Comparison of ENCODE assay signal across 26 cellular contexts in genomic region chr2:176227874-176228273, GRCh38. TPM values are rescaled to one million over a fixed set of nuclear protein-coding genes. Genes with fewer than 3 reads are reported as not detected.
DNase-seq lines count a peak whose midpoint lies in the region; ATAC-seq, FAIRE-seq and TF ChIP-seq lines count a peak whose summit lies in the region.
"Had no signal": no experiment of that assay in that cellular context is flagged by ENCODE, and none has a peak within 500 bp of the region (broad histone marks: within the 10 kb centered on the region; RNA-seq: fewer than 3 reads in every experiment).

No MANE protein-coding gene starts in this region.

- POLR2A ChIA-PET in K562 (lab: Yijun Ruan, JAX) = no interaction called here

- no peaks in the 10 kb centered on the region for H3K79me2 ChIP-seq in DND-41 (ENCODE audit: insufficient read depth, low read length)
- H3K79me2 ChIP-seq in K562 (ENCODE audit: control insufficient read depth, insufficient read depth, low read length) = no peaks in the 10 kb centered on the region

- in situ Hi-C loops in K562 (cut with MboI) = no loop called here

- H3K27me3 ChIP-seq in DND-41 (ENCODE audit: insufficient read depth, low read length, poor library complexity) (no peaks in the 10 kb centered on the region), K562 (ENCODE audit: control insufficient read depth in 2 of 2, insufficient read depth in 2 of 2, low read length in 2 of 2) (peaks cover 2 to 9% of the 10 kb centered on the region in 2 experiments; a peak in 1 of 5 replicates)
- H3K27me3 ChIP-seq: BE2C, BLaER1 had no signal

- no peak for FAIRE-seq in K562 (lab: Jason Lieb, UNC)
- FAIRE-seq: A204.1, G401.6, GM12891, GM19239 had no signal

- no peak overlapping the region for H2AFZ ChIP-seq in DND-41 (ENCODE audit: low read depth, low read length)
- H2AFZ ChIP-seq in K562 (ENCODE audit: low read depth, low read length) = no peak overlapping the region

- intact Hi-C loops in K562 (cut with micrococcal nuclease) = no loop called here

- H3K9me1 ChIP-seq in K562 (ENCODE audit: control insufficient read depth, insufficient read depth, low read length) = no peaks in the 10 kb centered on the region

- no peaks in the 10 kb centered on the region for H4K20me1 ChIP-seq in DND-41 (ENCODE audit: insufficient read depth, low read length)
- H4K20me1 ChIP-seq in K562 (replicated peaks; ENCODE audit: control insufficient read depth, insufficient read depth, low read length) = no peaks in the 10 kb centered on the region
- H4K20me1 ChIP-seq: BLaER1 had no signal

- WGBS in K562 (ENCODE audit: insufficient coverage, low coverage, missing lambda C conversion rate) = 0% methylated on average over 2 of the region's 2 CpGs

- H3K9me3 ChIP-seq in DND-41 (ENCODE audit: insufficient read depth, low read length, severe bottlenecking) = no peaks in the 10 kb centered on the region
- no peaks in the 10 kb centered on the region for H3K9me3 ChIP-seq in K562 (replicated peaks; ENCODE audit: control insufficient read depth, insufficient read depth, low read depth, low read length)
- H3K9me3 ChIP-seq: BE2C, BLaER1 had no signal

- no TSS peak for BruUV-seq in K562 (replicated peaks; lab: Mats Ljungman, UMichigan)

- H3K4me3 ChIP-seq in DND-41 (ENCODE audit: low read depth in 1 of 2, low read length in 2 of 2) = no peak overlapping the region
- no peak overlapping the region for H3K4me3 ChIP-seq in Jurkat, Clone E6-1 (ENCODE audit: low read length)
- H3K4me3 ChIP-seq in K562 = no peak overlapping the region
- H3K4me3 ChIP-seq: BLaER1 had no signal

- TF ChIP-seq CTCF in DND-41 (IDR thresholded peaks at IDR 0.05; ENCODE audit: borderline replicate concordance, extremely low read depth, low read length, poor library complexity, severe bottlenecking) (no peak), K562 (IDR thresholded peaks at IDR 0.05 in 2 of 3, conservative IDR thresholded peaks at IDR 0.05 in 1 of 3; ENCODE audit: insufficient read depth in 2 of 3, low read depth in 1 of 3, low read length in 3 of 3) (no peak)

- TF ChIP-seq RAD21 in K562 (CRISPR knock-in tag; conservative IDR thresholded peaks at IDR 0.05 in 1 of 2, IDR thresholded peaks at IDR 0.05 in 1 of 2) = no peak

- no peak overlapping the region; the same call in 1 of the 2 replicates for H3K27ac ChIP-seq in DND-41 (ENCODE audit: low read length)
- H3K27ac ChIP-seq in K562 (ENCODE audit: extremely low read depth, low read depth, low read length) = no peak overlapping the region
- H3K27ac ChIP-seq: BLaER1 had no signal

- CTCF ChIA-PET in K562 (lab: Yijun Ruan, JAX; ENCODE audit: low intra/inter-chr PET ratio) = no interaction called here

- no peak for TF ChIP-seq EP300 in K562 (IDR thresholded peaks at IDR 0.05; ENCODE audit: low read length)

- 0 out of 2 replicates have a peak overlapping the region, but pooled peaks have one; percentile 32 for H3K4me2 ChIP-seq in DND-41 (ENCODE audit: insufficient read depth, low read length)
- no peak overlapping the region for H3K4me2 ChIP-seq in K562 (ENCODE audit: insufficient read depth, low read length)
- H3K4me2 ChIP-seq: BLaER1 had no signal

- H3K9ac ChIP-seq in DND-41 (ENCODE audit: low read depth, low read length) (no peak overlapping the region), K562 (ENCODE audit: insufficient read depth in 1 of 2, low read depth in 2 of 2, low read length in 2 of 2) (no peak overlapping the region)
- H3K9ac ChIP-seq: BLaER1 had no signal

- H3K36me3 ChIP-seq in DND-41 (ENCODE audit: insufficient read depth, low read length) = no peaks in the 10 kb centered on the region
- H3K36me3 ChIP-seq in K562 (ENCODE audit: control insufficient read depth, insufficient read depth, low read length) = no peaks in the 10 kb centered on the region
- H3K36me3 ChIP-seq: BE2C, BLaER1 had no signal

- H3K4me1 ChIP-seq in DND-41 (ENCODE audit: insufficient read depth, low read length) (peaks cover 24% of the 10 kb centered on the region), K562 (replicated peaks in 1 of 2; ENCODE audit: control insufficient read depth in 2 of 2, insufficient read depth in 2 of 2, low read length in 2 of 2) (no peaks in the 10 kb centered on the region; a peak in 1 of 5 replicates)
- H3K4me1 ChIP-seq: BE2C, BLaER1 had no signal

- TF ChIP-seq POLR2A in K562 (conservative IDR thresholded peaks at IDR 0.05) = no peak

- peak; percentile 75 for ATAC-seq in DND-41 (ENCODE audit: insufficient read depth, low read depth)
- no peak for ATAC-seq in K562
- ATAC-seq in HG03378 (IDR thresholded peaks at IDR 0.05; ENCODE audit: unreplicated experiment) = no peak

- DNase-seq in DND-41 (no peak), K562 (ENCODE audit: extremely low read depth in 1 of 4, low spot score in 3 of 4) (no peak), iPS-NIHi11 (ENCODE audit: low spot score) (no peak)
- peak; percentile 65 for DNase-seq in Jurkat, Clone E6-1 (ENCODE audit: low read depth, low spot score)
- DNase-seq: 8988T; ACHN; BE2C; C1 segment of cervical spinal cord; CD4-positive, alpha-beta memory T cell; CD4-positive, CD25-positive, alpha-beta regulatory T cell; CD8-positive, alpha-beta memory T cell; COR-L47; DMS 273 treated with DMSO at 0.1 percent for 48 hours; DMS153; DMS53; DMS79; GF-D8 had no signal

TF ChIP-seq in K562, 482 proteins besides CTCF, POLR2A, EP300 and RAD21:
- TF ChIP-seq MAFF (IDR thresholded peaks at IDR 0.05; ENCODE audit: low read length) = peak; percentile 20; the same call in 1 of the 2 replicates
- TF ChIP-seq ATF4 (CRISPR knock-in tag; IDR thresholded peaks at IDR 0.05) = no peak
- TF ChIP-seq HCFC1 (IDR thresholded peaks at IDR 0.05; ENCODE audit: low read depth, low read length) = no peak
- peak; percentile 57 for TF ChIP-seq ZNF316 (IDR thresholded peaks at IDR 0.05)
TF ChIP-seq in K562: peak in this region for 2.

RNA-seq across cellular contexts. Expression of gene HOXD1, which starts 39.4 kb away (rescaled TPM):
- not detected for polyA plus RNA-seq in Jurkat, Clone E6-1 (2012; ENCODE audit: insufficient read depth, insufficient read length)
- total RNA-seq in K562 (2011; cell fraction: chromatin; rRNA removed; ENCODE audit: low replicate concordance) = not detected in 2 replicates
- total RNA-seq in K562 (2011; cell fraction: nucleolus; rRNA removed) = not detected in 2 replicates
- total RNA-seq in K562 (2011; cell fraction: nucleoplasm; rRNA removed) = not detected in 2 replicates
- total RNA-seq in K562 (2014; rRNA removed) (not detected in 2 replicates), K562 (2014; rRNA removed; fragmentation: Illumina TruSeq; extraction: Trizol) (not detected in 2 replicates), K562 (2015; rRNA removed; fragmentation: Illumina TruSeq; extraction: Trizol) (not detected in 2 replicates), K562 (2021) (not detected in 2 replicates)
- polyA plus RNA-seq in K562 (2011; rRNA removed) (not detected in 2 replicates), K562 (2014; fragmentation: Illumina TruSeq; extraction: Trizol) (not detected in 2 replicates), K562 (2014; fragmentation: Nextera tagmentation; extraction: Ambion mirVana) (not detected), K562 (2014; rRNA removed) (not detected in 2 replicates)
- polyA plus RNA-seq in K562 (2011; cell fraction: cytosol; rRNA removed) = 0.03 TPM in 1 of 2 replicates, not detected in the other
- polyA plus RNA-seq in K562 (2011; cell fraction: nucleus; rRNA removed) = not detected in 2 replicates
- not detected in 2 replicates for polyA plus RNA-seq in K562 (2012)
- polyA minus RNA-seq in K562 (2011; rRNA and poly(A)+ RNA removed) = not detected in 2 replicates
- not detected in 2 replicates for polyA minus RNA-seq in K562 (2011; cell fraction: cytosol; rRNA and poly(A)+ RNA removed)
- not detected in 2 replicates for polyA minus RNA-seq in K562 (2011; cell fraction: nucleus; rRNA and poly(A)+ RNA removed)
- total RNA-seq: A673; CD4-positive, alpha-beta memory T cell; CD4-positive, CD25-positive, alpha-beta regulatory T cell; CD8-positive, alpha-beta memory T cell had no signal
- polyA plus RNA-seq: AG04450; CD14-positive monocyte; CD4-positive, alpha-beta memory T cell; CD4-positive, CD25-positive, alpha-beta regulatory T cell; CD8-positive, alpha-beta memory T cell had no signal

RNA-seq across cellular contexts. Expression of gene MTX2, which starts 41.4 kb away (rescaled TPM):
- polyA plus RNA-seq in Jurkat, Clone E6-1 (2012; ENCODE audit: insufficient read depth, insufficient read length) = 103 TPM
- total RNA-seq in K562 (2011; cell fraction: chromatin; rRNA removed; ENCODE audit: low replicate concordance) = 13.1 and 25.8 TPM in 2 replicates
- total RNA-seq in K562 (2011; cell fraction: nucleolus; rRNA removed) = 18.2 and 20.7 TPM in 2 replicates
- total RNA-seq in K562 (2011; cell fraction: nucleoplasm; rRNA removed) = 22.4 and 22.6 TPM in 2 replicates
- total RNA-seq in K562 (2014; rRNA removed) (79.7 and 197 TPM in 2 replicates), K562 (2014; rRNA removed; fragmentation: Illumina TruSeq; extraction: Trizol) (88.4 and 99.1 TPM in 2 replicates), K562 (2015; rRNA removed; fragmentation: Illumina TruSeq; extraction: Trizol) (81.0 and 88.0 TPM in 2 replicates), K562 (2021) (70.2 and 70.4 TPM in 2 replicates)
- polyA plus RNA-seq in K562 (2011; rRNA removed) (147 and 160 TPM in 2 replicates), K562 (2014; fragmentation: Illumina TruSeq; extraction: Trizol) (170 and 183 TPM in 2 replicates), K562 (2014; fragmentation: Nextera tagmentation; extraction: Ambion mirVana) (10 to 100 TPM; 38.1 to 60.3 TPM), K562 (2014; rRNA removed) (128 and 146 TPM in 2 replicates)
- 37.7 and 80.5 TPM in 2 replicates for polyA plus RNA-seq in K562 (2011; cell fraction: cytosol; rRNA removed)
- polyA plus RNA-seq in K562 (2011; cell fraction: nucleus; rRNA removed) = 30.9 and 63.2 TPM in 2 replicates
- 81.2 and 106 TPM in 2 replicates for polyA plus RNA-seq in K562 (2012)
- polyA minus RNA-seq in K562 (2011; rRNA and poly(A)+ RNA removed) = 70.9 and 88.0 TPM in 2 replicates
- 22.1 and 25.0 TPM in 2 replicates for polyA minus RNA-seq in K562 (2011; cell fraction: cytosol; rRNA and poly(A)+ RNA removed)
- polyA minus RNA-seq in K562 (2011; cell fraction: nucleus; rRNA and poly(A)+ RNA removed) = 16.6 and 31.0 TPM in 2 replicates
